Comparison of ENCODE assay signal across 9 cellular contexts in the genomic region with DNA sequence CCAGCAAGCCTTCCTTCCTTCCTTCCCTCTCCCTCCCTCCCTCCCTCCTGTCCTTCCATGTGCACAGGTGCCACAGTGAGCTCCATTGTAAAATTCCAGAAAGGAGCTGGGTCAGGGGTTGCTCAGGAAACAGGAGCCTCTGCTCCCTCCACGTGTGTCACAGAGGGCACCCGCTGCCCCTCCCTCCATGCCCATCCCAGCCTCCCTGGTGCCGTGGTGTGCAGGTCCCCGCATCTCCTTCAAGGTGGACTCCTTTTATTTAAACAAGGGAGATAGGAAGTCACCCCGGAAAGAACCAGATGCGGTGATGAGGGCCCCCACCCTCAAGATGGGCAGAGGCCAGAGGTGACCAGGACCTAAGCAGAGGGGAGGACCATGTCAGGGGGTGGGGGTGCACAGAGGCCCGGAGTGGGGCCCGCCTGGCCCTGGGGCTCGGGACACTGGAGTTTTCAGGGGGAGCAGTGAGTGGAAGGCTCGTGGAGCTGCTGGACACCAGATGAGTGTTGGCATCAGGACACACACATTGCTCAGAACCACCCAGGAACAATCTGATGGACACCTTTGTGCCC.
"Had no signal": no experiment of that assay in that cellular context is flagged by ENCODE, and none has a peak within 500 bp of the region (broad histone marks: within the 10 kb centered on the region; RNA-seq: fewer than 3 reads in every experiment).

No MANE protein-coding gene starts in this region.

- H3K36me3 ChIP-seq: vagina had no signal

- H3K9me3 ChIP-seq: heart right ventricle, left lung, tibial artery, upper lobe of left lung, vagina had no signal

- H3K4me3 ChIP-seq: coronary artery, heart right ventricle, left lung, lung, tibial artery, upper lobe of left lung, vagina had no signal

- H3K27me3 ChIP-seq: upper lobe of left lung, vagina had no signal

- H3K27ac ChIP-seq: coronary artery, heart right ventricle, left lung, tibial artery, upper lobe of left lung, vagina had no signal

- FAIRE-seq: frontal cortex, islet of Langerhans had no signal
